Comparison of ENCODE assay signal across 8 cellular contexts in genomic region chr12:55019784-55020183, GRCh38. TPM values are rescaled to one million over a fixed set of nuclear protein-coding genes. Genes with fewer than 3 reads are reported as not detected.
A peak's percentile ranks its signal among the peaks of the same experiment; 100 is the strongest.
DNase-seq lines count a peak whose midpoint lies in the region; ATAC-seq and TF ChIP-seq lines count a peak whose summit lies in the region.

TSS of gene NEUROD4 (plus strand) at chr12:55019974. CDS start at chr12:55026440, 6,466 bp downstream.

- CTCF ChIA-PET in AG04450 (lab: Charles Lee) = interaction anchor here (3.2 kb wide), 1 partner anchor 27 kb away, joined by 11 read pairs; no protein-coding TSS in a partner anchor

- no peaks in the 10 kb centered on the region for H3K27me3 ChIP-seq in AG04450 (ENCODE audit: control insufficient read depth, insufficient read depth, low read length)

- peak; percentile 3 for DNase-seq in AG04450 (ENCODE audit: low read depth, low spot score)
- peak; percentile 72 for DNase-seq in H4 (ENCODE audit: low spot score)
- DNase-seq in NOMO-1 (lab: John Stamatoyannopoulos, UW; ENCODE audit: unreplicated experiment in 2 of 2) = peak; percentile 14 to 33
- peak; percentile 3 to 62 for DNase-seq in dermis microvascular lymphatic vessel endothelial cell (ENCODE audit: low read depth in 2 of 2)
- DNase-seq in medulla oblongata (ENCODE audit: extremely low spot score) = peak; percentile 42
- DNase-seq in NCI-H187 (lab: John Stamatoyannopoulos, UW) = no peak

- H3K27ac ChIP-seq in AG04450 (ENCODE audit: low read depth, low read length) = no peak within 1 kb of the TSS

- ATAC-seq in GM18868 (IDR thresholded peaks at IDR 0.05; ENCODE audit: unreplicated experiment) (no peak), GM19023 (IDR thresholded peaks at IDR 0.05; ENCODE audit: unreplicated experiment) (no peak)

- POLR2A ChIA-PET in AG04450 (lab: Yijun Ruan, JAX) = no interaction called here

- no peak within 1 kb of the TSS for H3K4me3 ChIP-seq in AG04450 (ENCODE audit: low read depth, low read length)

- no peaks in the 10 kb centered on the region for H3K9me3 ChIP-seq in AG04450 (ENCODE audit: control insufficient read depth, insufficient read depth, low read length)

- TF ChIP-seq CTCF in AG04450 (IDR thresholded peaks at IDR 0.05; ENCODE audit: low read depth, low read length) = no peak

RNA-seq across cellular contexts. Expression of gene NEUROD4, which starts in this region (rescaled TPM):
- polyA plus RNA-seq in AG04450 (2011; rRNA removed) = not detected in 2 replicates
- polyA minus RNA-seq in AG04450 (2011; rRNA and poly(A)+ RNA removed) = not detected in 2 replicates
- not detected in 2 replicates for total RNA-seq in H4 (2014; rRNA removed; shearing (Covaris generic))
- not detected in 2 replicates for total RNA-seq in dermis microvascular lymphatic vessel endothelial cell

Comparison
In these comparisons a context has a peak if more than half of its experiments do, and no peak if none do; other contexts are left out.
1. Peak in DNase-seq in AG04450; RNA of the gene not detected or under 1 TPM.
2. Peak in DNase-seq in H4; RNA of the gene not detected or under 1 TPM.
3. Peak in DNase-seq in dermis microvascular lymphatic vessel endothelial cell; RNA of the gene not detected or under 1 TPM.
4. DNase-seq: peak in NOMO-1 (2 of 2) and medulla oblongata (single experiment); none in NCI-H187 (0 of 2).